ENCODE assay signal across 22 cellular contexts in the genomic region with DNA sequence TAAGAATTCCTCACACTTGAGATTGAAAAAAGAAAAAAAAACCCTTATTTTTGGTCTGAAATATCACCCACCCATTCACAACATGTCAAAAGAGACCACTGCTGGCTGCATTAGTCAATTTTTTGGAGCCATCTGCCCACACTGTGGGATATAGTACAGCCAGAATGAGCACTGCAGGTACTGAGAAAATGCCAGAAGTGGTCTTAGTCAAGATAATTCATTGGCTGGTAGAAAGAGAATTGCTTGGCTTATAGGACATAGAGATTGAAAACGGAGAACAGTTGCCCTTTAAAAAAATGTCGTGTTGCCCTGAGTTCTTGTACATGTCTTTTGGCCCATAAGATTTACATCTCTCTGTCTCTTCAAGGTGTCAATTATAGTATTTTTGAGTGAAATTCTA.
"Had no signal": no experiment of that assay in that cellular context is flagged by ENCODE, and none has a peak within 500 bp of the region (broad histone marks: within the 10 kb centered on the region; RNA-seq: fewer than 3 reads in every experiment).

No MANE protein-coding gene starts in this region.

- H3K9me3 ChIP-seq: SK-N-SH had no signal

- ATAC-seq: Panc1, PC-3 had no signal

- H3K9me2 ChIP-seq: SK-N-SH had no signal

- H3K4me2 ChIP-seq: SK-N-SH had no signal

- H3K27ac ChIP-seq: RWPE1 had no signal

- DNase-seq: KBM-7, MV-4-11, NCI-H1048, NCI-H1105, NCI-H1417, NCI-H1436 treated with DMSO at 0.1 percent for 48 hours, NCI-H1694, NCI-H187 treated with DMSO at 0.1 percent for 48 hours, NCI-H2029 treated with DMSO at 0.1 percent for 48 hours, NCI-H2171, NCI-H226, NCI-H446, NCI-H510A, NCI-H524 treated with DMSO at 0.1 percent for 48 hours, NCI-H69, NCI-H774, PC-3, SHP77, SK-N-SH, SW 1271 had no signal
